1 cellular context compared by ENCODE assay signal in genomic region chr20:49713779-49714712, GRCh38.
TF ChIP-seq lines count a peak whose summit lies in the region.

B4GALT5 (minus strand) TSS chr20:49713878; CDS start chr20:49713690, 188 bp downstream.

TF ChIP-seq in HepG2, 621 proteins besides CTCF, POLR2A, EP300 and RAD21 (continued from another document and continues in another):
- TF ChIP-seq ZNF205 (CRISPR knock-in tag; IDR thresholded peaks at IDR 0.05) (no peak), ZNF34 (CRISPR knock-in tag; IDR thresholded peaks at IDR 0.05; ENCODE audit: borderline replicate concordance) (no peak), ZNF609 (CRISPR knock-in tag; IDR thresholded peaks at IDR 0.05; ENCODE audit: borderline replicate concordance) (peak; percentile 32; the same call in 1 of the 2 replicates), NR0B2 (CRISPR knock-in tag; IDR thresholded peaks at IDR 0.05) (no peak), ZNF326 (CRISPR knock-in tag; IDR thresholded peaks at IDR 0.05; ENCODE audit: borderline replicate concordance) (no peak), ZNF556 (CRISPR knock-in tag; IDR thresholded peaks at IDR 0.05; ENCODE audit: borderline replicate concordance) (no peak), ZNF558 (CRISPR knock-in tag; IDR thresholded peaks at IDR 0.05; ENCODE audit: borderline replicate concordance) (no peak; the same call in 1 of the 2 replicates), ZNF468 (CRISPR knock-in tag; IDR thresholded peaks at IDR 0.05) (0 out of 2 replicates have a peak, but pooled peaks have one; percentile 24), SRSF1 (optimal IDR thresholded peaks at IDR 0.05; ENCODE audit: low read depth, low read length) (no peak), ZNF33A (CRISPR knock-in tag; IDR thresholded peaks at IDR 0.05; ENCODE audit: borderline replicate concordance) (no peak), ZNF7 (CRISPR knock-in tag; IDR thresholded peaks at IDR 0.05) (no peak), ZNF83 (CRISPR knock-in tag; IDR thresholded peaks at IDR 0.05; ENCODE audit: borderline replicate concordance) (no peak), NCOR1 (IDR thresholded peaks at IDR 0.05; ENCODE audit: borderline replicate concordance, low read length) (no peak), MED8 (CRISPR knock-in tag; IDR thresholded peaks at IDR 0.05; ENCODE audit: insufficient replicate concordance) (no peak), ZNF883 (CRISPR knock-in tag; IDR thresholded peaks at IDR 0.05; ENCODE audit: not compliant biosample characterization) (peak; percentile 83), SKI (IDR thresholded peaks at IDR 0.05; ENCODE audit: partially characterized antibody) (no peak), CC2D1A (CRISPR knock-in tag; IDR thresholded peaks at IDR 0.05) (0 out of 2 replicates have a peak, but pooled peaks have one; percentile 60), ZFP82 (CRISPR knock-in tag; IDR thresholded peaks at IDR 0.05; ENCODE audit: borderline replicate concordance) (no peak), JUN (CRISPR knock-in tag; IDR thresholded peaks at IDR 0.05) (peak; percentile 59; the same call in 1 of the 2 replicates), GFI1 (CRISPR knock-in tag; IDR thresholded peaks at IDR 0.05; ENCODE audit: borderline replicate concordance) (no peak), TSC22D2 (CRISPR knock-in tag; IDR thresholded peaks at IDR 0.05; ENCODE audit: borderline replicate concordance) (no peak), SP4 (CRISPR knock-in tag; IDR thresholded peaks at IDR 0.05) (peak; percentile 91), CREB1 (IDR thresholded peaks at IDR 0.05) (no peak), CREB1 (CRISPR knock-in tag; IDR thresholded peaks at IDR 0.05) (no peak), FOXO4 (CRISPR knock-in tag; conservative IDR thresholded peaks at IDR 0.05) (no peak), HDAC2 (CRISPR knock-in tag; IDR thresholded peaks at IDR 0.05) (peak; percentile 33; the same call in 1 of the 2 replicates), ZBTB4 (CRISPR knock-in tag; IDR thresholded peaks at IDR 0.05; ENCODE audit: borderline replicate concordance) (no peak), TERF1 (CRISPR knock-in tag; IDR thresholded peaks at IDR 0.05) (no peak), MTA1 (CRISPR knock-in tag; IDR thresholded peaks at IDR 0.05; ENCODE audit: borderline replicate concordance) (peak; percentile 41; the same call in 1 of the 2 replicates), ELF4 (CRISPR knock-in tag; IDR thresholded peaks at IDR 0.05; ENCODE audit: borderline replicate concordance) (no peak), ZBTB10 (CRISPR knock-in tag; IDR thresholded peaks at IDR 0.05; ENCODE audit: borderline replicate concordance) (peak; percentile 83; the same call in 1 of the 2 replicates), ELF1 (CRISPR knock-in tag; IDR thresholded peaks at IDR 0.05) (peak; percentile 30; the same call in 1 of the 2 replicates)
- TF ChIP-seq, protein P1, sequence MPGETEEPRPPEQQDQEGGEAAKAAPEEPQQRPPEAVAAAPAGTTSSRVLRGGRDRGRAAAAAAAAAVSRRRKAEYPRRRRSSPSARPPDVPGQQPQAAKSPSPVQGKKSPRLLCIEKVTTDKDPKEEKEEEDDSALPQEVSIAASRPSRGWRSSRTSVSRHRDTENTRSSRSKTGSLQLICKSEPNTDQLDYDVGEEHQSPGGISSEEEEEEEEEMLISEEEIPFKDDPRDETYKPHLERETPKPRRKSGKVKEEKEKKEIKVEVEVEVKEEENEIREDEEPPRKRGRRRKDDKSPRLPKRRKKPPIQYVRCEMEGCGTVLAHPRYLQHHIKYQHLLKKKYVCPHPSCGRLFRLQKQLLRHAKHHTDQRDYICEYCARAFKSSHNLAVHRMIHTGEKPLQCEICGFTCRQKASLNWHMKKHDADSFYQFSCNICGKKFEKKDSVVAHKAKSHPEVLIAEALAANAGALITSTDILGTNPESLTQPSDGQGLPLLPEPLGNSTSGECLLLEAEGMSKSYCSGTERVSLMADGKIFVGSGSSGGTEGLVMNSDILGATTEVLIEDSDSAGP (CRISPR knock-in tag; IDR thresholded peaks at IDR 0.05; ENCODE audit: borderline replicate concordance): peak; percentile 71
- TF ChIP-seq, protein P2, sequence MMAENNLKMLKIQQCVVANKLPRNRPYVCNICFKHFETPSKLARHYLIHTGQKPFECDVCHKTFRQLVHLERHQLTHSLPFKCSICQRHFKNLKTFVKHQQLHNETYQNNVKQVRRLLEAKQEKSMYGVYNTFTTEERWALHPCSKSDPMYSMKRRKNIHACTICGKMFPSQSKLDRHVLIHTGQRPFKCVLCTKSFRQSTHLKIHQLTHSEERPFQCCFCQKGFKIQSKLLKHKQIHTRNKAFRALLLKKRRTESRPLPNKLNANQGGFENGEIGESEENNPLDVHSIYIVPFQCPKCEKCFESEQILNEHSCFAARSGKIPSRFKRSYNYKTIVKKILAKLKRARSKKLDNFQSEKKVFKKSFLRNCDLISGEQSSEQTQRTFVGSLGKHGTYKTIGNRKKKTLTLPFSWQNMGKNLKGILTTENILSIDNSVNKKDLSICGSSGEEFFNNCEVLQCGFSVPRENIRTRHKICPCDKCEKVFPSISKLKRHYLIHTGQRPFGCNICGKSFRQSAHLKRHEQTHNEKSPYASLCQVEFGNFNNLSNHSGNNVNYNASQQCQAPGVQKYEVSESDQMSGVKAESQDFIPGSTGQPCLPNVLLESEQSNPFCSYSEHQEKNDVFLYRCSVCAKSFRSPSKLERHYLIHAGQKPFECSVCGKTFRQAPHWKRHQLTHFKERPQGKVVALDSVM (CRISPR knock-in tag; IDR thresholded peaks at IDR 0.05): no peak
- TF ChIP-seq, protein P3, sequence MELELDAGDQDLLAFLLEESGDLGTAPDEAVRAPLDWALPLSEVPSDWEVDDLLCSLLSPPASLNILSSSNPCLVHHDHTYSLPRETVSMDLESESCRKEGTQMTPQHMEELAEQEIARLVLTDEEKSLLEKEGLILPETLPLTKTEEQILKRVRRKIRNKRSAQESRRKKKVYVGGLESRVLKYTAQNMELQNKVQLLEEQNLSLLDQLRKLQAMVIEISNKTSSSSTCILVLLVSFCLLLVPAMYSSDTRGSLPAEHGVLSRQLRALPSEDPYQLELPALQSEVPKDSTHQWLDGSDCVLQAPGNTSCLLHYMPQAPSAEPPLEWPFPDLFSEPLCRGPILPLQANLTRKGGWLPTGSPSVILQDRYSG (CRISPR knock-in tag; IDR thresholded peaks at IDR 0.05): peak; percentile 53; the same call in 1 of the 2 replicates
